Comparison of ENCODE assay signal across 34 cellular contexts in the genomic region with DNA sequence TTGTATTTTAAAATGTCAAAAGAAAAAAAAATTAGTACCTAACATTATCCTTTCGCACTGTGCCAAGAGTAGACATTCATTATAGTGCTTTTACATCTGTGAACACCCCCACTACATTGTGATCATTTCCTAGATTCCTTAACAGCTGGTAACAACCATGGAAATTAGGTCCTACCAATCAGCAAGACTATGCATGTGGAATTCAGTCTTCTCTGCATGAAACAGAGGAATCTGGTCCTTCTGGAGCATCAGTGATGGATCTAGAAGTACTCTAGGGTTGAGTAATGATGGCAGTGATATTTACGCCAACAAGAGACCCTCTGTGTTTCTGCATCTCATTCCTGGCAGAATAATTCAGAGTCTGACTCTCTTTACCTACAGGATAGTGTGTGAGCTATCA. TPM values are rescaled to one million over a fixed set of nuclear protein-coding genes. Genes with fewer than 3 reads are reported as not detected.
"Had no signal": no experiment of that assay in that cellular context is flagged by ENCODE, and none has a peak within 500 bp of the region (broad histone marks: within the 10 kb centered on the region; RNA-seq: fewer than 3 reads in every experiment).

No MANE protein-coding gene starts in this region.

- H3K9me3 Mint-ChIP-seq: dendritic cell treated with granulocyte-macrophage colony-stimulating factor and Interleukin-4, amounts not matched to agents 40 ng/mL and 50 ng/mL, for 4 days; endodermal cell; stimulated activated memory B cell treated with anti-CD40 and anti-IgM and Interleukin-4, amounts not matched to agents 10 μg/mL and 1 μg/mL and 100 μg/mL, for 72 hours; type B pancreatic cell had no signal

- ATAC-seq: esophagus mucosa; gastrocnemius medialis; left ventricle myocardium superior; lower lobe of right lung; natural killer cell; psoas muscle; right cardiac atrium; stimulated activated memory B cell treated with anti-CD40 and anti-IgM and Interleukin-4, amounts not matched to agents 10 μg/mL and 1 μg/mL and 100 μg/mL, for 72 hours had no signal

- H3K27me3 Mint-ChIP-seq: dendritic cell treated with granulocyte-macrophage colony-stimulating factor and Interleukin-4, amounts not matched to agents 40 ng/mL and 50 ng/mL, for 4 days had no signal

- H3K36me3 ChIP-seq: colonic mucosa, gastrocnemius medialis, lower lobe of right lung, ovary, sigmoid colon, spleen, tibial artery had no signal

- H3K27ac ChIP-seq: colonic mucosa, epithelial cell of prostate, gastrocnemius medialis, lower lobe of right lung, ovary, psoas muscle, sigmoid colon, skin epidermis, spleen, testis, tibial artery had no signal

- H3K27me3 ChIP-seq: colonic mucosa, gastrocnemius medialis, ovary, sigmoid colon, testis, tibial artery had no signal

- H3K4me1 Mint-ChIP-seq: endodermal cell; immature natural killer cell; natural killer cell; stimulated activated memory B cell treated with anti-CD40 and anti-IgM and Interleukin-4, amounts not matched to agents 10 μg/mL and 1 μg/mL and 100 μg/mL, for 72 hours had no signal

- H3K4me3 Mint-ChIP-seq: dendritic cell treated with granulocyte-macrophage colony-stimulating factor and Interleukin-4, amounts not matched to agents 40 ng/mL and 50 ng/mL, for 4 days; endodermal cell; immature natural killer cell; natural killer cell; stimulated activated memory B cell treated with anti-CD40 and anti-IgM and Interleukin-4, amounts not matched to agents 10 μg/mL and 1 μg/mL and 100 μg/mL, for 72 hours; type B pancreatic cell had no signal

- H3K36me3 Mint-ChIP-seq: immature natural killer cell; natural killer cell; stimulated activated memory B cell treated with anti-CD40 and anti-IgM and Interleukin-4, amounts not matched to agents 10 μg/mL and 1 μg/mL and 100 μg/mL, for 72 hours; type B pancreatic cell had no signal

- H3K27ac Mint-ChIP-seq: dendritic cell treated with granulocyte-macrophage colony-stimulating factor and Interleukin-4, amounts not matched to agents 40 ng/mL and 50 ng/mL, for 4 days; endodermal cell; immature natural killer cell; natural killer cell; stimulated activated memory B cell treated with anti-CD40 and anti-IgM and Interleukin-4, amounts not matched to agents 10 μg/mL and 1 μg/mL and 100 μg/mL, for 72 hours; type B pancreatic cell had no signal

- H3K4me3 ChIP-seq: colonic mucosa, gastrocnemius medialis, lower lobe of right lung, ovary, psoas muscle, sigmoid colon, skin epidermis, spleen, testis, tibial artery had no signal

- DNase-seq: colonic mucosa; effector CD8-positive, alpha-beta T cell; endodermal cell; foreskin fibroblast; gastrocnemius medialis; head of caudate nucleus; immature natural killer cell; left ventricle myocardium superior; lower lobe of right lung; natural killer cell; occipital lobe; ovary; posterior cingulate gyrus; psoas muscle; right cardiac atrium; sigmoid colon; spleen; stimulated activated CD4-positive, alpha-beta T cell treated with anti-CD3 and anti-CD28 coated beads, Interleukin-4, amount 100 ng/mL, for 4 hours; stimulated activated naive CD8-positive, alpha-beta T cell treated with anti-CD3 and anti-CD28 coated beads, Interleukin-15, Interleukin-2, amounts not matched to agents 100 U/mL and 50 U/mL, for 24 hours; substantia nigra; testis; tibial artery had no signal

- H3K4me1 ChIP-seq: colonic mucosa, gastrocnemius medialis, lower lobe of right lung, psoas muscle, sigmoid colon, spleen, testis, tibial artery had no signal

RNA-seq across cellular contexts. Expression of a gene that starts 9.4 kb away (rescaled TPM):
- total RNA-seq: colonic mucosa, endodermal cell, esophagus mucosa, gastrocnemius medialis, glomerular endothelial cell, left ventricle myocardium superior, lower lobe of right lung, mononuclear cell, natural killer cell, occipital lobe, ovary, psoas muscle, renal cortical epithelial cell, right cardiac atrium, sigmoid colon, spleen, testis, urinary bladder had no signal
- polyA plus RNA-seq: immature natural killer cell, keratinocyte, neural cell, ovary, psoas muscle, right cardiac atrium, sigmoid colon, spleen, urinary bladder had no signal

RNA-seq across cellular contexts. Expression of a gene that starts 14.9 kb away (rescaled TPM):
- total RNA-seq: colonic mucosa, endodermal cell, esophagus mucosa, gastrocnemius medialis, glomerular endothelial cell, left ventricle myocardium superior, lower lobe of right lung, mononuclear cell, natural killer cell, occipital lobe, ovary, psoas muscle, renal cortical epithelial cell, right cardiac atrium, sigmoid colon, spleen, urinary bladder had no signal
- polyA plus RNA-seq: immature natural killer cell, keratinocyte, neural cell, ovary, psoas muscle, right cardiac atrium, sigmoid colon, spleen, urinary bladder had no signal

RNA-seq across cellular contexts. Expression of a gene that starts 28.7 kb away (rescaled TPM):
- total RNA-seq: colonic mucosa, endodermal cell, esophagus mucosa, gastrocnemius medialis, glomerular endothelial cell, left ventricle myocardium superior, lower lobe of right lung, mononuclear cell, natural killer cell, occipital lobe, psoas muscle, right cardiac atrium, sigmoid colon, spleen, urinary bladder had no signal
- polyA plus RNA-seq: immature natural killer cell, keratinocyte, neural cell, ovary, psoas muscle, right cardiac atrium, sigmoid colon, spleen, urinary bladder had no signal

RNA-seq across cellular contexts. Expression of a gene that starts 32.7 kb away (rescaled TPM):
- total RNA-seq: colonic mucosa, endodermal cell, esophagus mucosa, gastrocnemius medialis, glomerular endothelial cell, left ventricle myocardium superior, lower lobe of right lung, mononuclear cell, natural killer cell, occipital lobe, ovary, psoas muscle, renal cortical epithelial cell, right cardiac atrium, sigmoid colon, spleen, urinary bladder had no signal
- polyA plus RNA-seq: immature natural killer cell, keratinocyte, neural cell, ovary, psoas muscle, right cardiac atrium, sigmoid colon, spleen, urinary bladder had no signal

RNA-seq across cellular contexts. Expression of a gene that starts 32.8 kb away (rescaled TPM):
- total RNA-seq: colonic mucosa, endodermal cell, esophagus mucosa, gastrocnemius medialis, glomerular endothelial cell, left ventricle myocardium superior, lower lobe of right lung, mononuclear cell, natural killer cell, occipital lobe, ovary, psoas muscle, renal cortical epithelial cell, right cardiac atrium, sigmoid colon, spleen, urinary bladder had no signal
- polyA plus RNA-seq: immature natural killer cell, keratinocyte, neural cell, ovary, right cardiac atrium, sigmoid colon, spleen, urinary bladder had no signal
